Comparison of ENCODE assay signal across 8 cellular contexts in the genomic region with DNA sequence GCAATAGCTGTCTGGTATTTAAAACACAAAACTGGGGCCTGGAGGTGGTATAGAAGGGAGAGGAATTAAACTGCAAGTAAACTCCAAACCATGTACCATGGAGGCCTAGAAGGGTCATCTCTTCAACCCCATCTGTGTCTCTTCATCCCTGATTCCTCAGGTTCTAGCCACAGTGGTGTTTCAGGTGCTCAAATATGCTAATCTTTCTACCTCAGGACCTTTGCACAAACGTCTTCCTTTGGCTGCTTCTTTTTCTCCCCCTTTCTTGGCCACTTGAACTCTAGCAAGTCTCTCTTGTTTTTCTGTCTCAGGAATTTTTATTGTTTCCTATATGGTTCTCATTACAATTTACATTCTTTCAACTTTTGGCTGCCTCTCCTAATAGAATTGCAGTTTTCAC.
"Had no signal": no experiment of that assay in that cellular context is flagged by ENCODE, and none has a peak within 500 bp of the region (broad histone marks: within the 10 kb centered on the region; RNA-seq: fewer than 3 reads in every experiment).

No MANE protein-coding gene starts in this region.

- H3K4me3 ChIP-seq: GM12878 had no signal

- DNase-seq: GDM1, GF-D8 had no signal

- FAIRE-seq: G401.6, GM12878, GM12891, GM12892, GM18507, GM19239 had no signal

- ATAC-seq: GM12878 had no signal
